In the genomic region with DNA sequence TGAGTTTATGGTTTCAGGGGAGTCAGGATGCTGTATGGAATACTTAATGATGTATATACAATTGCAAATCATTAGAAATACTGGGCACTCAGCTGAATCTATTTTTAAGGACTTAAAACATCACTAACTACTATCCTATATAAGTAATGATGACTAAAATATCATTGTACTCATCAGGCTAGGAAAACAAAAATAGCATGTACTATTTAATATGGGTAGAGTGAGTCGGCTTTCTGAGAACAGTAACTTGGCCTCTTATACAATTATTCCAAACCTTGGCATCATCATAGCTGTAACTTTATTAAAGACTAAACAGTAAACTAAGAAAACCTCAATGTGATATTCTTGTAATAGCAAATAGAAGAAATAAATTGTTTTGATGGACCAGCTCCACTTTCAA, we compare ENCODE assay signal across 25 cellular contexts.
"Had no signal": no experiment of that assay in that cellular context is flagged by ENCODE, and none has a peak within 500 bp of the region (broad histone marks: within the 10 kb centered on the region; RNA-seq: fewer than 3 reads in every experiment).

No MANE protein-coding gene starts in this region.

- H3K4me3 ChIP-seq: ascending aorta, body of pancreas, Peyer's patch, SJCRH30 had no signal

- H3K9me3 Mint-ChIP-seq: activated CD8-positive, alpha-beta T cell treated with anti-CD3 and anti-CD28 coated beads for 36 hours; activated naive CD4-positive, alpha-beta T cell treated with anti-CD3 and anti-CD28 coated beads, Interleukin-2, amount 10 ng/mL, durations not matched to agents 7 days and 5 days; activated T-helper 2 cell treated with anti-CD3 and anti-CD28 coated beads, Interferon-gamma antibody, Interleukin-2, Interleukin-4, amounts not matched to agents 10 μg/mL and 5 μg/mL and 100 μg/mL, durations not matched to agents 14 hours and 24 hours and 36 hours; central memory CD8-positive, alpha-beta T cell had no signal

- ATAC-seq: activated CD4-positive, CD25-positive, alpha-beta regulatory T cell treated with anti-CD3 and anti-CD28 coated beads, Interleukin-2, amount 50 U/mL, for 24 hours; activated CD8-positive, alpha-beta T cell treated with anti-CD3 and anti-CD28 coated beads for 36 hours; activated T-cell treated with anti-CD3 and anti-CD28 coated beads, Interleukin-2, amount 50 U/mL, for 72 hours; body of pancreas had no signal

- H3K27me3 ChIP-seq: ascending aorta, body of pancreas, Peyer's patch, SJCRH30 had no signal

- H3K27ac ChIP-seq: KMS-11, Peyer's patch, RWPE1, SJCRH30, VCaP had no signal

- H3K4me3 Mint-ChIP-seq: activated CD8-positive, alpha-beta T cell treated with anti-CD3 and anti-CD28 coated beads for 36 hours; activated naive CD4-positive, alpha-beta T cell treated with anti-CD3 and anti-CD28 coated beads, Interleukin-2, amount 10 ng/mL, durations not matched to agents 7 days and 5 days; activated T-cell treated with anti-CD3 and anti-CD28 coated beads, Interleukin-2, amount 50 U/mL, for 72 hours; central memory CD8-positive, alpha-beta T cell had no signal

- DNase-seq: activated CD4-positive, alpha-beta T cell treated with anti-CD3 and anti-CD28 coated beads for 4 hours; activated CD8-positive, alpha-beta memory T cell treated with anti-CD3 and anti-CD28 coated beads, Interleukin-2, amount 50 U/mL, for 4 hours; activated CD8-positive, alpha-beta T cell treated with anti-CD3 and anti-CD28 coated beads for 36 hours; activated gamma-delta T cell treated with Interleukin-2 at 50 U/mL for 16 hours; activated naive CD4-positive, alpha-beta T cell treated with anti-CD3 and anti-CD28 coated beads, Interleukin-2, amount 10 ng/mL, durations not matched to agents 7 days and 5 days; activated T-cell treated with anti-CD3 and anti-CD28 coated beads, Interleukin-2, amount 50 U/mL, for 72 hours; amniotic stem cell; body of pancreas; NCI-H1092 treated with DMSO at 0.1 percent for 48 hours; NCI-H1417 treated with DMSO at 0.1 percent for 48 hours; NCI-H1694; NCI-H2029; NCI-H510A treated with DMSO at 0.1 percent for 48 hours; Peyer's patch; Right ventricle myocardium superior; SJCRH30; SK-N-SH; T-helper 1 cell had no signal

- H3K9ac ChIP-seq: KMS-11, SK-N-SH had no signal

- H3K4me1 ChIP-seq: Peyer's patch had no signal

- H3K36me3 ChIP-seq: ascending aorta, Peyer's patch, SJCRH30 had no signal

- H3K36me3 Mint-ChIP-seq: activated naive CD4-positive, alpha-beta T cell treated with anti-CD3 and anti-CD28 coated beads, Interleukin-2, amount 10 ng/mL, durations not matched to agents 7 days and 5 days had no signal

- H3K27ac Mint-ChIP-seq: activated CD8-positive, alpha-beta T cell treated with anti-CD3 and anti-CD28 coated beads for 36 hours; activated naive CD4-positive, alpha-beta T cell treated with anti-CD3 and anti-CD28 coated beads, Interleukin-2, amount 10 ng/mL, durations not matched to agents 7 days and 5 days; activated T-cell treated with anti-CD3 and anti-CD28 coated beads, Interleukin-2, amount 50 U/mL, for 72 hours; activated T-helper 2 cell treated with anti-CD3 and anti-CD28 coated beads, Interferon-gamma antibody, Interleukin-2, Interleukin-4, amounts not matched to agents 10 μg/mL and 5 μg/mL and 100 μg/mL, durations not matched to agents 14 hours and 24 hours and 36 hours had no signal

- H3K4me1 Mint-ChIP-seq: activated naive CD4-positive, alpha-beta T cell treated with anti-CD3 and anti-CD28 coated beads, Interleukin-2, amount 10 ng/mL, durations not matched to agents 7 days and 5 days; central memory CD8-positive, alpha-beta T cell had no signal

- H3K27me3 Mint-ChIP-seq: activated CD8-positive, alpha-beta T cell treated with anti-CD3 and anti-CD28 coated beads for 36 hours; activated naive CD4-positive, alpha-beta T cell treated with anti-CD3 and anti-CD28 coated beads, Interleukin-2, amount 10 ng/mL, durations not matched to agents 7 days and 5 days; central memory CD8-positive, alpha-beta T cell had no signal

- H3K9me3 ChIP-seq: ascending aorta, body of pancreas, Peyer's patch, SJCRH30, SK-N-SH had no signal
